1 cellular context compared by ENCODE assay signal in genomic region chr2:174486614-174487535, GRCh38.
TF ChIP-seq lines count a peak whose summit lies in the region.

Gene GPR155, minus strand, starts transcription at chr2:174487029. Its CDS starts 5,073 bp downstream, at chr2:174481956.

TF ChIP-seq in HEK293, 187 proteins besides CTCF, POLR2A, EP300 and RAD21 (continued from another document and continues in another):
- TF ChIP-seq ZSCAN5A (tag by site-specific recombination; IDR thresholded peaks at IDR 0.05) (no peak), REPIN1 (tag by site-specific recombination; IDR thresholded peaks at IDR 0.05; ENCODE audit: low read depth) (no peak), ZNF530 (tag by site-specific recombination; IDR thresholded peaks at IDR 0.05; ENCODE audit: low read depth) (no peak), ZBTB1 (tag by site-specific recombination; IDR thresholded peaks at IDR 0.05) (no peak), ZNF48 (tag by site-specific recombination; IDR thresholded peaks at IDR 0.05) (no peak), ZNF560 (tag by site-specific recombination; IDR thresholded peaks at IDR 0.05; ENCODE audit: borderline replicate concordance) (no peak), YY1 (tag by site-specific recombination; IDR thresholded peaks at IDR 0.05) (peak; percentile 67), ZSCAN16 (tag by site-specific recombination; IDR thresholded peaks at IDR 0.05) (no peak), GFI1B (tag by site-specific recombination; IDR thresholded peaks at IDR 0.05) (no peak), ZNF37A (tag by site-specific recombination; IDR thresholded peaks at IDR 0.05) (no peak), ZNF514 (tag by site-specific recombination; IDR thresholded peaks at IDR 0.05) (no peak), ZNF837 (tag by site-specific recombination; IDR thresholded peaks at IDR 0.05) (no peak), ZNF785 (tag by site-specific recombination; IDR thresholded peaks at IDR 0.05) (no peak), ZNF366 (tag by site-specific recombination; conservative IDR thresholded peaks at IDR 0.05) (no peak), ZFHX2 (tag by site-specific recombination; conservative IDR thresholded peaks at IDR 0.05) (peak; percentile 60), ZNF202 (tag by site-specific recombination; IDR thresholded peaks at IDR 0.05; ENCODE audit: borderline replicate concordance) (no peak), ZNF18 (tag by site-specific recombination; IDR thresholded peaks at IDR 0.05) (no peak), ZNF292 (tag by site-specific recombination; IDR thresholded peaks at IDR 0.05; ENCODE audit: borderline replicate concordance, low read depth) (no peak), ZNF214 (tag by site-specific recombination; IDR thresholded peaks at IDR 0.05; ENCODE audit: borderline replicate concordance) (no peak), ZNF639 (tag by site-specific recombination; IDR thresholded peaks at IDR 0.05) (no peak), ZBTB11 (tag by site-specific recombination; conservative IDR thresholded peaks at IDR 0.05; ENCODE audit: low read depth) (peak; percentile 30; the same call in 1 of the 2 replicates), ZNF692 (tag by site-specific recombination; IDR thresholded peaks at IDR 0.05) (no peak), ZBTB17 (tag by site-specific recombination; IDR thresholded peaks at IDR 0.05) (no peak), ZNF324 (tag by site-specific recombination; IDR thresholded peaks at IDR 0.05) (0 out of 2 replicates have a peak, but pooled peaks have one; percentile 49), ZIC2 (tag by site-specific recombination; IDR thresholded peaks at IDR 0.05) (peak; percentile 74), ZNF664 (tag by site-specific recombination; IDR thresholded peaks at IDR 0.05) (no peak), ZXDB (tag by site-specific recombination; IDR thresholded peaks at IDR 0.05) (peak; percentile 69), ZNF266 (tag by site-specific recombination; IDR thresholded peaks at IDR 0.05; ENCODE audit: low read depth) (no peak), ZNF549 (tag by site-specific recombination; IDR thresholded peaks at IDR 0.05) (no peak), ZNF174 (tag by site-specific recombination; IDR thresholded peaks at IDR 0.05) (no peak), ZBTB21 (tag by site-specific recombination; IDR thresholded peaks at IDR 0.05) (no peak), ZNF280D (tag by site-specific recombination; IDR thresholded peaks at IDR 0.05) (no peak), ZNF10 (tag by site-specific recombination; IDR thresholded peaks at IDR 0.05) (no peak), ZNF645 (tag by site-specific recombination; IDR thresholded peaks at IDR 0.05) (no peak), ZNF529 (tag by site-specific recombination; IDR thresholded peaks at IDR 0.05; ENCODE audit: insufficient replicate concordance) (no peak), KLF16 (tag by site-specific recombination; IDR thresholded peaks at IDR 0.05) (no peak; the same call in 1 of the 2 replicates), ZNF221 (tag by site-specific recombination; IDR thresholded peaks at IDR 0.05; ENCODE audit: borderline replicate concordance) (no peak), ZNF548 (tag by site-specific recombination; IDR thresholded peaks at IDR 0.05) (no peak), ZNF362 (tag by site-specific recombination; IDR thresholded peaks at IDR 0.05) (peak; percentile 66; the same call in 1 of the 2 replicates), ZNF488 (tag by site-specific recombination; IDR thresholded peaks at IDR 0.05) (no peak), ZNF596 (tag by site-specific recombination; IDR thresholded peaks at IDR 0.05) (no peak), ZNF24 (tag by site-specific recombination; IDR thresholded peaks at IDR 0.05) (no peak), BCL11A (tag by site-specific recombination; IDR thresholded peaks at IDR 0.05; ENCODE audit: low read depth) (no peak), ZNF398 (tag by site-specific recombination; IDR thresholded peaks at IDR 0.05) (no peak), RBAK (tag by site-specific recombination; IDR thresholded peaks at IDR 0.05) (no peak), GLI4 (tag by site-specific recombination; IDR thresholded peaks at IDR 0.05) (no peak), ZNF768 (tag by site-specific recombination; IDR thresholded peaks at IDR 0.05) (no peak), ZNF140 (tag by site-specific recombination; IDR thresholded peaks at IDR 0.05) (no peak), KLF9 (tag by site-specific recombination; IDR thresholded peaks at IDR 0.05; ENCODE audit: low read depth) (peak; percentile 82; the same call in 1 of the 2 replicates)
